ENCODE assay signal across 2 cellular contexts in genomic region chr6:10351678-10352220, GRCh38.
TF ChIP-seq lines count a peak whose summit lies in the region.

No MANE protein-coding gene starts in this region.

TF ChIP-seq in IMR-90, 13 proteins besides CTCF, POLR2A, EP300 and RAD21:
- TF ChIP-seq CEBPB (IDR thresholded peaks at IDR 0.05; ENCODE audit: low read depth, low read length): no peak
- no peak for TF ChIP-seq NFE2L2 (IDR thresholded peaks at IDR 0.05; ENCODE audit: low read depth, low read length)
- no peak for TF ChIP-seq CHD1 (IDR thresholded peaks at IDR 0.05; ENCODE audit: low read depth, low read length)
- no peak for TF ChIP-seq MXI1 (IDR thresholded peaks at IDR 0.05; ENCODE audit: borderline replicate concordance, low read depth, low read length)
- no peak for TF ChIP-seq MAFK (IDR thresholded peaks at IDR 0.05; ENCODE audit: low read depth, low read length)
- no peak for TF ChIP-seq MAZ (IDR thresholded peaks at IDR 0.05; ENCODE audit: borderline replicate concordance, low read depth, low read length)
- TF ChIP-seq FOS (IDR thresholded peaks at IDR 0.05; ENCODE audit: low read depth, low read length): no peak
- no peak for TF ChIP-seq BHLHE40 (IDR thresholded peaks at IDR 0.05; ENCODE audit: low read depth, low read length)
- TF ChIP-seq RFX5 (IDR thresholded peaks at IDR 0.05; ENCODE audit: low read depth, low read length): no peak
- no peak for TF ChIP-seq RCOR1 (IDR thresholded peaks at IDR 0.05; ENCODE audit: insufficient replicate concordance, low read length)
- TF ChIP-seq USF2 (IDR thresholded peaks at IDR 0.05; ENCODE audit: low read depth, low read length): no peak
- TF ChIP-seq ELK1 (IDR thresholded peaks at IDR 0.05; ENCODE audit: borderline replicate concordance, low read depth, low read length): no peak
TF ChIP-seq in IMR-90: peak in this region for 0.

TF ChIP-seq in H1, 55 proteins besides CTCF, POLR2A, EP300 and RAD21:
- TF ChIP-seq JUN (IDR thresholded peaks at IDR 0.05; ENCODE audit: low read depth, low read length) (no peak), NRF1 (IDR thresholded peaks at IDR 0.05; ENCODE audit: low read depth, low read length) (no peak), TCF12 (IDR thresholded peaks at IDR 0.05; ENCODE audit: low read depth, low read length) (no peak), KDM4A (IDR thresholded peaks at IDR 0.05; ENCODE audit: low read depth, low read length, severe bottlenecking) (no peak), MAX (IDR thresholded peaks at IDR 0.05) (peak; percentile 34; the same call in 1 of the 2 replicates), SUZ12 (IDR thresholded peaks at IDR 0.05; ENCODE audit: low read length) (no peak), EGR1 (IDR thresholded peaks at IDR 0.05; ENCODE audit: borderline replicate concordance, low read depth, low read length) (no peak)
